19 cellular contexts compared by ENCODE assay signal in genomic region chr2:46828039-46828438, GRCh38.
A peak's percentile ranks its signal among the peaks of the same experiment; 100 is the strongest.
DNase-seq lines count a peak whose midpoint lies in the region; ATAC-seq and TF ChIP-seq lines count a peak whose summit lies in the region.
"Had no signal": no experiment of that assay in that cellular context is flagged by ENCODE, and none has a peak within 500 bp of the region (broad histone marks: within the 10 kb centered on the region; RNA-seq: fewer than 3 reads in every experiment).

No MANE protein-coding gene starts in this region.

- BruUV-seq in IMR-90 (replicated peaks; lab: Mats Ljungman, UMichigan), result no TSS peak

- H3K9ac ChIP-seq in IMR-90 (ENCODE audit: low read depth, low read length), result 0 out of 2 replicates have a peak overlapping the region, but pooled peaks have one; percentile 7
- H3K9ac ChIP-seq in fibroblast of lung (ENCODE audit: insufficient read depth, low read length), result no peak overlapping the region

- no peak for ATAC-seq in IMR-90 (ENCODE audit: low read depth)
- peak; percentile 27 for ATAC-seq in stimulated activated effector memory CD8-positive, alpha-beta T cell treated with anti-CD3 and anti-CD28 coated beads, Interleukin-12 subunit alpha, Interleukin-12 subunit beta, amount 100 ng/mL, for 72 hours

- TF ChIP-seq POLR2A in IMR-90 (IDR thresholded peaks at IDR 0.05; ENCODE audit: low read depth, low read length), result no peak

- H3K79me1 ChIP-seq in IMR-90 (ENCODE audit: low read depth in 1 of 2, low read length in 2 of 2), result peaks cover 0 to 46% of the 10 kb centered on the region in 2 experiments; a peak in 2 of 4 replicates

- peak overlapping the region; percentile 57 for H3K27ac ChIP-seq in AG04450 (ENCODE audit: low read depth, low read length)
- peak overlapping the region; percentile 25 for H3K27ac ChIP-seq in IMR-90 (ENCODE audit: insufficient read depth, low read length)
- peak overlapping the region; percentile 86 for H3K27ac ChIP-seq in fibroblast of lung (ENCODE audit: insufficient read depth, low read length)
- H3K27ac ChIP-seq in WERI-Rb-1, result no peak overlapping the region
- H3K27ac ChIP-seq: SK-N-MC had no signal

- H2AK9ac ChIP-seq in IMR-90 (replicated peaks; ENCODE audit: low read depth, low read length, poor library complexity), result peak overlapping the region; percentile 85

- in situ Hi-C loops in IMR-90 (cut with MboI; ENCODE audit: low sequenced_read_pairs), result no loop called here

- H4K20me1 ChIP-seq in IMR-90 (ENCODE audit: insufficient read depth, low read length) (no peaks in the 10 kb centered on the region), fibroblast of lung (ENCODE audit: control insufficient read depth, extremely low read depth, insufficient read depth, low read length) (no peaks in the 10 kb centered on the region)

- H3K4me3 ChIP-seq in AG04450 (ENCODE audit: low read depth, low read length) (no peak overlapping the region), IMR-90 (ENCODE audit: insufficient read depth, low read depth, low read length) (no peak overlapping the region), fibroblast of lung (replicated peaks in 1 of 4; ENCODE audit: control extremely low read depth in 1 of 4, insufficient read depth in 1 of 4, low read depth in 3 of 4, low read length in 4 of 4) (no peak overlapping the region), WERI-Rb-1 (ENCODE audit: low read depth, low read length) (no peak overlapping the region)
- H3K4me3 ChIP-seq: A549, SK-N-MC had no signal

- H3K79me2 ChIP-seq in fibroblast of lung (ENCODE audit: control insufficient read depth, insufficient read depth, low read length), result peaks cover 17% of the 10 kb centered on the region

- H2BK20ac ChIP-seq in IMR-90 (ENCODE audit: low read depth, low read length), result peak overlapping the region; percentile 93

- no peak for DNase-seq in AG04450 (ENCODE audit: low read depth, low spot score)
- DNase-seq in IMR-90, result no peak
- DNase-seq in fibroblast of lung (ENCODE audit: low read depth in 2 of 2), result no peak
- DNase-seq in stimulated activated effector memory CD8-positive, alpha-beta T cell treated with anti-CD3 and anti-CD28 coated beads, Interleukin-12 subunit alpha, Interleukin-12 subunit beta, amount 100 ng/mL, for 72 hours (ENCODE audit: low spot score in 2 of 2), result no peak
- DNase-seq in Kasumi-1 (lab: John Stamatoyannopoulos, UW), result no peak
- no peak for DNase-seq in WERI-Rb-1
- DNase-seq in activated effector memory CD4-positive, alpha-beta T cell treated with anti-CD3 and anti-CD28 coated beads, Interleukin-2, amount 50 U/mL, for 16 hours, result no peak
- DNase-seq: AML-193, DMS 273 treated with DMSO at 0.1 percent for 48 hours, DND-41, H9, NCI-H1105 treated with DMSO at 0.1 percent for 48 hours, NCI-H187, NCI-H226, NCI-H524, OCI-M1, SHP77 had no signal

- H3K4me2 ChIP-seq in IMR-90 (ENCODE audit: low read depth, low read length) (no peak overlapping the region), fibroblast of lung (ENCODE audit: extremely low read depth, insufficient read depth, low read length) (no peak overlapping the region)
- H3K4me2 ChIP-seq: A549 had no signal

- no peak overlapping the region for H3K27ac Mint-ChIP-seq in stimulated activated effector memory CD8-positive, alpha-beta T cell treated with anti-CD3 and anti-CD28 coated beads, Interleukin-12 subunit alpha, Interleukin-12 subunit beta, amount 100 ng/mL, for 72 hours

- dilution Hi-C loops in IMR-90 (cut with HindIII; ENCODE audit: low sequenced_read_pairs, unreplicated experiment), result no loop called here

- H3K27me3 ChIP-seq in AG04450 (ENCODE audit: control insufficient read depth, insufficient read depth, low read length) (no peaks in the 10 kb centered on the region), IMR-90 (ENCODE audit: control insufficient read depth, insufficient read depth, low read length) (no peaks in the 10 kb centered on the region), fibroblast of lung (ENCODE audit: control insufficient read depth, insufficient read depth, low read length) (no peaks in the 10 kb centered on the region), WERI-Rb-1 (ENCODE audit: insufficient read depth, low read depth, severe bottlenecking) (no peaks in the 10 kb centered on the region)

- peaks cover 44% of the 10 kb centered on the region for H3K4me1 ChIP-seq in IMR-90 (ENCODE audit: control insufficient read depth, insufficient read depth, low read length)
- H3K4me1 ChIP-seq in fibroblast of lung (ENCODE audit: control insufficient read depth, extremely low read depth, insufficient read depth, low read length), result peaks cover 37% of the 10 kb centered on the region

- peak overlapping the region; percentile 74; the same call in 1 of the 2 replicates for H3K23ac ChIP-seq in IMR-90 (ENCODE audit: low read depth, low read length)

- H2BK120ac ChIP-seq in IMR-90 (ENCODE audit: low read depth, low read length), result peak overlapping the region; percentile 89

- no peak for TF ChIP-seq CTCF in AG04450 (IDR thresholded peaks at IDR 0.05; ENCODE audit: low read depth, low read length)
- no peak for TF ChIP-seq CTCF in IMR-90 (conservative IDR thresholded peaks at IDR 0.05; ENCODE audit: low read depth, low read length)
- no peak for TF ChIP-seq CTCF in fibroblast of lung (conservative IDR thresholded peaks at IDR 0.05 in 1 of 2, IDR thresholded peaks at IDR 0.05 in 1 of 2; ENCODE audit: low read depth in 1 of 2, low read length in 2 of 2)
- TF ChIP-seq CTCF in WERI-Rb-1 (IDR thresholded peaks at IDR 0.05; ENCODE audit: low read depth, low read length), result no peak

- H3K4me3 Mint-ChIP-seq in stimulated activated effector memory CD8-positive, alpha-beta T cell treated with anti-CD3 and anti-CD28 coated beads, Interleukin-12 subunit alpha, Interleukin-12 subunit beta, amount 100 ng/mL, for 72 hours, result no peak overlapping the region
- H3K4me3 Mint-ChIP-seq: H9 had no signal

- H3K9me3 Mint-ChIP-seq in stimulated activated effector memory CD8-positive, alpha-beta T cell treated with anti-CD3 and anti-CD28 coated beads, Interleukin-12 subunit alpha, Interleukin-12 subunit beta, amount 100 ng/mL, for 72 hours, result peaks cover 4% of the 10 kb centered on the region
- H3K9me3 Mint-ChIP-seq: H9 had no signal

- intact Hi-C loops in IMR-90 (cut with micrococcal nuclease), result no loop called here

- POLR2A ChIA-PET in AG04450 (lab: Yijun Ruan, JAX) (no interaction called here), IMR-90 (lab: Charles Lee; ENCODE audit: unreplicated experiment) (no interaction called here)

- H2AFZ ChIP-seq in IMR-90 (replicated peaks; ENCODE audit: low read length, poor library complexity), result peak overlapping the region; percentile 39
- H2AFZ ChIP-seq in fibroblast of lung (ENCODE audit: low read length), result no peak overlapping the region

- H3K36me3 ChIP-seq in IMR-90 (ENCODE audit: control insufficient read depth, insufficient read depth, low read length), result no peaks in the 10 kb centered on the region
- H3K36me3 ChIP-seq in fibroblast of lung (ENCODE audit: control insufficient read depth, insufficient read depth, low read length), result no peaks in the 10 kb centered on the region
- no peaks in the 10 kb centered on the region for H3K36me3 ChIP-seq in WERI-Rb-1

- peaks cover 37% of the 10 kb centered on the region for H3K9me1 ChIP-seq in IMR-90 (ENCODE audit: insufficient read depth, low read length)

- H3K9me3 ChIP-seq in AG04450 (ENCODE audit: control insufficient read depth, insufficient read depth, low read length) (peaks cover 11% of the 10 kb centered on the region), IMR-90 (ENCODE audit: control insufficient read depth, insufficient read depth, low read length) (peaks cover 7% of the 10 kb centered on the region), fibroblast of lung (ENCODE audit: control insufficient read depth, insufficient read depth, low read depth, low read length) (no peaks in the 10 kb centered on the region), WERI-Rb-1 (ENCODE audit: severe bottlenecking) (no peaks in the 10 kb centered on the region)

- H3K4ac ChIP-seq in IMR-90 (ENCODE audit: low read depth, low read length), result peak overlapping the region; percentile 95

- peak overlapping the region; percentile 74 for H3K18ac ChIP-seq in IMR-90 (ENCODE audit: low read depth, low read length)

- peak overlapping the region; percentile 95 for H3K14ac ChIP-seq in IMR-90 (replicated peaks; ENCODE audit: low read depth, low read length)

- peak overlapping the region; percentile 71 for H2BK5ac ChIP-seq in IMR-90 (ENCODE audit: low read depth, low read length, poor library complexity, severe bottlenecking)

- no peaks in the 10 kb centered on the region for H3K4me1 Mint-ChIP-seq in stimulated activated effector memory CD8-positive, alpha-beta T cell treated with anti-CD3 and anti-CD28 coated beads, Interleukin-12 subunit alpha, Interleukin-12 subunit beta, amount 100 ng/mL, for 72 hours

- peak overlapping the region; percentile 99 for H4K5ac ChIP-seq in IMR-90 (ENCODE audit: low read depth, low read length)

- H4K91ac ChIP-seq in IMR-90 (ENCODE audit: insufficient read depth, low read depth, low read length), result peak overlapping the region; percentile 95

- TF ChIP-seq RAD21 in IMR-90 (IDR thresholded peaks at IDR 0.05; ENCODE audit: low read length), result no peak

- H2AK5ac ChIP-seq in IMR-90 (ENCODE audit: low read depth, low read length), result peak overlapping the region; percentile 99

- CTCF ChIA-PET in AG04450 (lab: Charles Lee) (no interaction called here), IMR-90 (lab: Yijun Ruan, JAX) (no interaction called here)

- WGBS in IMR-90 (ENCODE audit: extremely low coverage in 2 of 2, insufficient read length in 1 of 2), 2 experiments, result 80% methylated on average over 1 of the region's 5 CpGs; no CpG with 5 or more reads in 1 of the 2 experiments

- no peaks in the 10 kb centered on the region for H3K36me3 Mint-ChIP-seq in stimulated activated effector memory CD8-positive, alpha-beta T cell treated with anti-CD3 and anti-CD28 coated beads, Interleukin-12 subunit alpha, Interleukin-12 subunit beta, amount 100 ng/mL, for 72 hours

- H2BK15ac ChIP-seq in IMR-90 (ENCODE audit: low read depth, low read length), result peak overlapping the region; percentile 98; the same call in 2 of the 3 replicates

- H4K8ac ChIP-seq in IMR-90 (ENCODE audit: low read depth in 2 of 2, low read length in 2 of 2), result peak overlapping the region; percentile 65 to 88; a peak in 3 of 4 replicates

- no peak overlapping the region for H3K56ac ChIP-seq in IMR-90 (ENCODE audit: extremely low read depth, insufficient read depth, low read length)

TF ChIP-seq in IMR-90, 13 proteins besides CTCF, POLR2A, EP300 and RAD21 (continues in another document):
- TF ChIP-seq MAZ (IDR thresholded peaks at IDR 0.05; ENCODE audit: borderline replicate concordance, low read depth, low read length) (no peak), RCOR1 (IDR thresholded peaks at IDR 0.05; ENCODE audit: insufficient replicate concordance, low read length) (no peak), FOS (IDR thresholded peaks at IDR 0.05; ENCODE audit: low read depth, low read length) (no peak), BHLHE40 (IDR thresholded peaks at IDR 0.05; ENCODE audit: low read depth, low read length) (no peak)
